In the genomic region with DNA sequence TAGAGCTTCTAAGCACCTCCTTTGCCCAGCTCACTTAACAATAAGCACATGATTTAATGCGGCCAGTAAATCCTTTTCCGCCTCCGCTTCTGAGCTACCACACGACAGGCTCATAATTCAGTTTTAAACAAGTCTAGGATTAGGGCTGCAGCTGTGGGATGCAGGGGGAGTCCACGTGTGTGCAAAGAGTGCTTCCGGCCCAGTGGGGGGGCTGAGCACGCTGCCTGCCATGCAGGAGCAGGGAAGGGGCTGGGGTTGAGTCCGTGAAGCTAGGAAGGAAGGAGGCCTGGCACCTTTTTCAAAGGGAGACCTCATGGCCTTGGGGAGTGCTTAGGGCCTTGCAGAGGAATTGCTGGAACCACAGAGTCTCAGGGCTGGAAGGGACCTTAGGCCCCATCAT, we compare ENCODE assay signal across 22 cellular contexts.
A peak's percentile ranks its signal among the peaks of the same experiment; 100 is the strongest.
DNase-seq lines count a peak whose midpoint lies in the region; ATAC-seq, FAIRE-seq and TF ChIP-seq lines count a peak whose summit lies in the region.
"Had no signal": no experiment of that assay in that cellular context is flagged by ENCODE, and none has a peak within 500 bp of the region (broad histone marks: within the 10 kb centered on the region; RNA-seq: fewer than 3 reads in every experiment).

No MANE protein-coding gene starts in this region.

- no peaks in the 10 kb centered on the region for H3K4me1 Mint-ChIP-seq in astrocyte (ENCODE audit: low read depth, unreplicated experiment)
- H3K4me1 Mint-ChIP-seq in type B pancreatic cell (ENCODE audit: unreplicated experiment) = peaks cover 43% of the 10 kb centered on the region
- H3K4me1 Mint-ChIP-seq: CD4-positive, CD25-positive, alpha-beta regulatory T cell had no signal

- DNase-seq in NCI-H524 treated with DMSO at 0.1 percent for 48 hours (lab: John Stamatoyannopoulos, UW) = peak; percentile 38
- no peak for DNase-seq in astrocyte (ENCODE audit: low read depth)
- DNase-seq in mucosa of descending colon = no peak
- no peak for DNase-seq in type B pancreatic cell (ENCODE audit: extremely low spot score, unreplicated experiment)
- no peak for DNase-seq in 8988T
- DNase-seq in iPS-NIHi7 (ENCODE audit: extremely low spot score) = no peak
- DNase-seq: activated naive CD4-positive, alpha-beta T cell treated with anti-CD3 and anti-CD28 coated beads for 36 hours; amygdala; CD4-positive, CD25-positive, alpha-beta regulatory T cell; esophagus squamous epithelium; Karpas-422; mammary epithelial cell; NCI-H1694; NCI-H2171 treated with DMSO at 0.1 percent for 48 hours; NCI-H69; nucleus accumbens; stimulated activated CD4-positive, alpha-beta T cell treated with anti-CD3 and anti-CD28 coated beads, Interleukin-4, amount 100 ng/mL, for 4 hours; stimulated activated naive CD8-positive, alpha-beta T cell treated with anti-CD3 and anti-CD28 coated beads, Interleukin-15, Interleukin-2, amounts not matched to agents 100 U/mL and 50 U/mL, for 24 hours had no signal

- H3K79me2 ChIP-seq in astrocyte (ENCODE audit: insufficient read depth, low read length) = no peaks in the 10 kb centered on the region

- no peaks in the 10 kb centered on the region for H4K20me1 ChIP-seq in astrocyte (ENCODE audit: insufficient read depth, low read length)

- no peak for FAIRE-seq in astrocyte (lab: Jason Lieb, UNC)

- H3K4me1 ChIP-seq in astrocyte (ENCODE audit: insufficient read depth, low read length) = no peaks in the 10 kb centered on the region
- no peaks in the 10 kb centered on the region for H3K4me1 ChIP-seq in mucosa of descending colon (ENCODE audit: low read depth)
- H3K4me1 ChIP-seq: esophagus squamous epithelium, gastroesophageal sphincter had no signal

- H3K27me3 ChIP-seq in astrocyte (ENCODE audit: insufficient read depth, low read length) = peaks cover 21% of the 10 kb centered on the region

- H3K27me3 Mint-ChIP-seq in astrocyte (ENCODE audit: low read depth, unreplicated experiment) = peaks cover 58% of the 10 kb centered on the region
- H3K27me3 Mint-ChIP-seq in type B pancreatic cell = peaks cover 11% of the 10 kb centered on the region

- no peak overlapping the region for H3K27ac Mint-ChIP-seq in astrocyte (ENCODE audit: unreplicated experiment)
- peak overlapping the region; percentile 15 for H3K27ac Mint-ChIP-seq in type B pancreatic cell
- H3K27ac Mint-ChIP-seq: activated naive CD4-positive, alpha-beta T cell treated with anti-CD3 and anti-CD28 coated beads for 36 hours; CD4-positive, CD25-positive, alpha-beta regulatory T cell; dendritic cell treated with granulocyte-macrophage colony-stimulating factor and Interleukin-4, amounts not matched to agents 40 ng/mL and 50 ng/mL, for 4 days had no signal

- TF ChIP-seq CTCF in astrocyte (IDR thresholded peaks at IDR 0.05; ENCODE audit: insufficient read depth, low read depth, low read length) = no peak
- no peak for TF ChIP-seq CTCF in mucosa of descending colon (IDR thresholded peaks at IDR 0.05)
- no peak for TF ChIP-seq CTCF in type B pancreatic cell (conservative IDR thresholded peaks at IDR 0.05)

- no peak overlapping the region for H3K27ac ChIP-seq in astrocyte (ENCODE audit: low read depth, low read length)
- H3K27ac ChIP-seq: esophagus squamous epithelium, gastroesophageal sphincter, thoracic aorta had no signal

- H2AFZ ChIP-seq in astrocyte (ENCODE audit: low read depth, low read length) = no peak overlapping the region

- ATAC-seq in mucosa of descending colon = peak; percentile 21
- no peak for ATAC-seq in HG02840 (IDR thresholded peaks at IDR 0.05; ENCODE audit: low FRiP score, unreplicated experiment)
- ATAC-seq: gastroesophageal sphincter; stimulated activated naive CD8-positive, alpha-beta T cell treated with anti-CD3 and anti-CD28 coated beads, Interleukin-15, Interleukin-2, amounts not matched to agents 100 U/mL and 50 U/mL, for 24 hours had no signal

- intact Hi-C loops in mucosa of descending colon (cut with DNase I, micrococcal nuclease) = no loop called here

- H3K36me3 Mint-ChIP-seq in astrocyte (ENCODE audit: low read depth, unreplicated experiment) (no peaks in the 10 kb centered on the region), type B pancreatic cell (no peaks in the 10 kb centered on the region)
- H3K36me3 Mint-ChIP-seq: CD4-positive, CD25-positive, alpha-beta regulatory T cell had no signal

- H3K9me3 Mint-ChIP-seq in astrocyte (ENCODE audit: unreplicated experiment) = peaks cover 3% of the 10 kb centered on the region
- H3K9me3 Mint-ChIP-seq in type B pancreatic cell = no peaks in the 10 kb centered on the region
- H3K9me3 Mint-ChIP-seq: activated naive CD4-positive, alpha-beta T cell treated with anti-CD3 and anti-CD28 coated beads for 36 hours; CD4-positive, CD25-positive, alpha-beta regulatory T cell; dendritic cell treated with granulocyte-macrophage colony-stimulating factor and Interleukin-4, amounts not matched to agents 40 ng/mL and 50 ng/mL, for 4 days had no signal

- H3K36me3 ChIP-seq in astrocyte (ENCODE audit: insufficient read depth, low read length) (no peaks in the 10 kb centered on the region), mucosa of descending colon (ENCODE audit: low read depth) (no peaks in the 10 kb centered on the region)
- H3K36me3 ChIP-seq: esophagus squamous epithelium, gastroesophageal sphincter, thoracic aorta had no signal

- H3K4me3 ChIP-seq in astrocyte (ENCODE audit: insufficient read depth, low read depth, low read length) = no peak overlapping the region
- no peak overlapping the region for H3K4me3 ChIP-seq in mucosa of descending colon
- H3K4me3 ChIP-seq: esophagus squamous epithelium, gastroesophageal sphincter, thoracic aorta had no signal

- no peak overlapping the region for H3K9ac ChIP-seq in astrocyte (ENCODE audit: low read length)

- no peaks in the 10 kb centered on the region for H3K9me3 ChIP-seq in astrocyte (ENCODE audit: insufficient read depth, low read depth, low read length)
- H3K9me3 ChIP-seq in mucosa of descending colon = no peaks in the 10 kb centered on the region
- H3K9me3 ChIP-seq: esophagus squamous epithelium, gastroesophageal sphincter, thoracic aorta had no signal

- H3K4me2 ChIP-seq in astrocyte (ENCODE audit: low read length) = no peak overlapping the region

- peak overlapping the region; percentile 3 for H3K4me3 Mint-ChIP-seq in astrocyte (ENCODE audit: unreplicated experiment)
- no peak overlapping the region for H3K4me3 Mint-ChIP-seq in type B pancreatic cell
- H3K4me3 Mint-ChIP-seq: activated naive CD4-positive, alpha-beta T cell treated with anti-CD3 and anti-CD28 coated beads for 36 hours; CD4-positive, CD25-positive, alpha-beta regulatory T cell; dendritic cell treated with granulocyte-macrophage colony-stimulating factor and Interleukin-4, amounts not matched to agents 40 ng/mL and 50 ng/mL, for 4 days had no signal
